Comparison of ENCODE assay signal across 13 cellular contexts in genomic region chr12:2136901-2137300, GRCh38.
"Had no signal": no experiment of that assay in that cellular context is flagged by ENCODE, and none has a peak within 500 bp of the region (broad histone marks: within the 10 kb centered on the region; RNA-seq: fewer than 3 reads in every experiment).

No MANE protein-coding gene starts in this region.

- H3K4me3 ChIP-seq: dorsolateral prefrontal cortex, SK-N-MC had no signal

- H3K36me3 Mint-ChIP-seq: activated naive CD8-positive, alpha-beta T cell; naive thymus-derived CD8-positive, alpha-beta T cell had no signal

- H3K4me1 Mint-ChIP-seq: memory B cell; naive thymus-derived CD8-positive, alpha-beta T cell; stimulated activated naive CD8-positive, alpha-beta T cell treated with anti-CD3 and anti-CD28 coated beads, Interleukin-15, amount 100 ng/mL, for 72 hours had no signal

- H3K9me3 Mint-ChIP-seq: activated T-helper 1 cell treated with anti-CD3 and anti-CD28 coated beads, Interleukin-12 subunit alpha, Interleukin-12 subunit beta, Interleukin-2, Interleukin-4 antibody, amounts not matched to agents 30 ng/mL and 10 ng/mL and 1 ng/mL, durations not matched to agents 14 hours and 24 hours and 36 hours; stimulated activated naive CD8-positive, alpha-beta T cell treated with anti-CD3 and anti-CD28 coated beads, Interleukin-15, amount 100 ng/mL, for 72 hours had no signal

- DNase-seq: activated CD4-positive, alpha-beta T cell treated with anti-CD3 and anti-CD28 coated beads, Interleukin-2, amount 50 U/mL, for 4 hours; activated gamma-delta T cell treated with Interleukin-2 at 50 U/mL for 16 hours; central memory CD4-positive, alpha-beta T cell; dorsolateral prefrontal cortex; foreskin keratinocyte; naive thymus-derived CD8-positive, alpha-beta T cell; stimulated activated CD4-positive, alpha-beta T cell treated with anti-CD3 and anti-CD28 coated beads, Interleukin-15, amount 100 ng/mL, for 24 hours; stimulated activated CD4-positive, alpha-beta T cell treated with anti-CD3 and anti-CD28 coated beads, Interleukin-2, amount 100 ng/mL, for 48 hours; stimulated activated naive CD8-positive, alpha-beta T cell treated with anti-CD3 and anti-CD28 coated beads, Interleukin-15, amount 100 ng/mL, for 72 hours had no signal

- H3K27ac Mint-ChIP-seq: activated naive CD8-positive, alpha-beta T cell; activated T-helper 1 cell treated with anti-CD3 and anti-CD28 coated beads, Interleukin-12 subunit alpha, Interleukin-12 subunit beta, Interleukin-2, Interleukin-4 antibody, amounts not matched to agents 30 ng/mL and 10 ng/mL and 1 ng/mL, durations not matched to agents 14 hours and 24 hours and 36 hours; memory B cell; naive thymus-derived CD8-positive, alpha-beta T cell had no signal

- H3K4me1 ChIP-seq: foreskin keratinocyte had no signal

- H3K27me3 Mint-ChIP-seq: activated naive CD8-positive, alpha-beta T cell; stimulated activated naive CD8-positive, alpha-beta T cell treated with anti-CD3 and anti-CD28 coated beads, Interleukin-15, amount 100 ng/mL, for 72 hours had no signal

- H3K4me3 Mint-ChIP-seq: activated naive CD8-positive, alpha-beta T cell; activated T-helper 1 cell treated with anti-CD3 and anti-CD28 coated beads, Interleukin-12 subunit alpha, Interleukin-12 subunit beta, Interleukin-2, Interleukin-4 antibody, amounts not matched to agents 30 ng/mL and 10 ng/mL and 1 ng/mL, durations not matched to agents 14 hours and 24 hours and 36 hours; memory B cell; naive thymus-derived CD8-positive, alpha-beta T cell; stimulated activated naive CD8-positive, alpha-beta T cell treated with anti-CD3 and anti-CD28 coated beads, Interleukin-15, amount 100 ng/mL, for 72 hours had no signal

- H3K27me3 ChIP-seq: dorsolateral prefrontal cortex, foreskin keratinocyte had no signal

- H3K27ac ChIP-seq: dorsolateral prefrontal cortex, foreskin keratinocyte, SK-N-MC had no signal
